24 cellular contexts compared by ENCODE assay signal in genomic region chr6:75326557-75327258, GRCh38. TPM values are rescaled to one million over a fixed set of nuclear protein-coding genes. Genes with fewer than 3 reads are reported as not detected.
DNase-seq lines count a peak whose midpoint lies in the region; ATAC-seq, FAIRE-seq and TF ChIP-seq lines count a peak whose summit lies in the region.
"Had no signal": no experiment of that assay in that cellular context is flagged by ENCODE, and none has a peak within 500 bp of the region (broad histone marks: within the 10 kb centered on the region; RNA-seq: fewer than 3 reads in every experiment).

No MANE protein-coding gene starts in this region.

- peak; percentile 4 for DNase-seq in AG10803 (ENCODE audit: low read depth)
- peak; percentile 20 for DNase-seq in M059J (ENCODE audit: low read depth)
- peak; percentile 77 for DNase-seq in epithelial cell of esophagus (ENCODE audit: low read depth)
- peak; percentile 38 for DNase-seq in kidney tubule cell (ENCODE audit: low spot score)
- DNase-seq in GM12892 (ENCODE audit: insufficient read length): no peak
- DNase-seq in Right ventricle myocardium superior: no peak
- DNase-seq in coronary artery (ENCODE audit: low spot score): no peak
- DNase-seq: activated CD4-positive, alpha-beta T cell treated with anti-CD3 and anti-CD28 coated beads, Interleukin-2, amount 10 ng/mL, durations not matched to agents 7 days and 5 days; activated naive CD8-positive, alpha-beta T cell treated with anti-CD3 and anti-CD28 coated beads for 36 hours; CD4-positive, alpha-beta T cell; endodermal cell; foreskin melanocyte; hypothalamus; KG1; naive B cell; NCI-H2081; NCI-H446 treated with DMSO at 0.1 percent for 48 hours; ovary had no signal

- TF ChIP-seq CTCF in AG10803 (conservative IDR thresholded peaks at IDR 0.05; ENCODE audit: low read length) (no peak), epithelial cell of esophagus (IDR thresholded peaks at IDR 0.05; ENCODE audit: insufficient read depth, low read depth, low read length, missing control alignments) (no peak), coronary artery (IDR thresholded peaks at IDR 0.05) (no peak)

- intact Hi-C loops in Right ventricle myocardium superior (cut with DNase I): no loop called here

- H3K4me3 ChIP-seq in AG10803 (ENCODE audit: low read length) (no peak overlapping the region), epithelial cell of esophagus (ENCODE audit: low read length) (no peak overlapping the region), coronary artery (no peak overlapping the region)
- H3K4me3 ChIP-seq: ovary, thoracic aorta had no signal

- FAIRE-seq in GM12892 (lab: Jason Lieb, UNC): no peak
- FAIRE-seq: colon, G401.6 had no signal

- H3K27ac ChIP-seq in coronary artery: no peak overlapping the region
- H3K27ac ChIP-seq: ovary, thoracic aorta had no signal

- ATAC-seq in Right ventricle myocardium superior (ENCODE audit: poor library complexity): no peak
- no peak for ATAC-seq in HG02678 (IDR thresholded peaks at IDR 0.05; ENCODE audit: unreplicated experiment)
- ATAC-seq: sciatic nerve; stimulated activated memory B cell treated with anti-CD40 and anti-IgM and Interleukin-4, amounts not matched to agents 10 μg/mL and 1 μg/mL and 100 μg/mL, for 72 hours had no signal

- TF ChIP-seq POLR2A in GM12892 (IDR thresholded peaks at IDR 0.05; ENCODE audit: low read depth, low read length): no peak

RNA-seq across cellular contexts. Expression of gene TMEM30A, which starts 42.1 kb away (rescaled TPM):
- total RNA-seq in M059J (2014; rRNA removed; shearing (Covaris generic)): 159 and 198 TPM in 2 replicates
- polyA plus RNA-seq in GM12892 (2012; ENCODE audit: missing spikeins): 46.2 TPM
- total RNA-seq in Right ventricle myocardium superior: 40.0 TPM

Comparison
In these comparisons a context has a peak if more than half of its experiments do, and no peak if none do; other contexts are left out.
1. DNase-seq: peak in AG10803 (single experiment), M059J (single experiment), epithelial cell of esophagus (single experiment) and kidney tubule cell (single experiment); none in GM12892 (single experiment), Right ventricle myocardium superior (single experiment) and coronary artery (single experiment).